In the genomic region with DNA sequence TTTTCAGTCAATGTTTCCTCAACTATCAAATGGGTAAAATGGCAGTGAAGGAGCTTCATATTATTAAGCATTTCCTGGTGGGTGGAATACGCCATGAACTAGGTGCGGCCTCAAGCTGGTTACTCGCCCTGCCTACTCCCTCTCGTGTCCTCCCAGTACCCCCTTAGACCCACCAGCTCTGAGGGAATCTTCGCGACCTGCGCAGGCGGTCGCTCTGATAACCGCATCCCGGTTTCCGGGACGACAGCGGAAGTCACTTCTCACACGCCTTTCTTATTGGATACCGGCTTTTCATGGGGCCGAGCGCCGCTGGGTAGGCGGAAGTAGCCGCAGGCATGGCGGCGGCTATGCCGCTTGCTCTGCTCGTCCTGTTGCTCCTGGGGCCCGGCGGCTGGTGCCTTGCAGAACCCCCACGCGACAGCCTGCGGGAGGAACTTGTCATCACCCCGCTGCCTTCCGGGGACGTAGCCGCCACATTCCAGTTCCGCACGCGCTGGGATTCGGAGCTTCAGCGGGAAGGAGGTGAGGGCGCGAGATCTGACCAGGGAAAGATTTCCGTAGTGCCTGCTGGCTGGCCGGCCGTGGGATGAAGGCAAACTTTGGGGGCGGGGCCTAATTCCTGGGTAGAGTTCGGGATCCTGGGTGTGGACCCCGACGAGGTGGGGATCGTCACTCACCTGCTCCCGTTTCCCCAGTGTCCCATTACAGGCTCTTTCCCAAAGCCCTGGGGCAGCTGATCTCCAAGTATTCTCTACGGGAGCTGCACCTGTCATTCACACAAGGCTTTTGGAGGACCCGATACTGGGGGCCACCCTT, we compare ENCODE assay signal across 8 cellular contexts. TPM values are rescaled to one million over a fixed set of nuclear protein-coding genes. Genes with fewer than 3 reads are reported as not detected.
DNase-seq lines count a peak whose midpoint lies in the region; FAIRE-seq and TF ChIP-seq lines count a peak whose summit lies in the region.

A gene (plus strand): TSS at position 320 of the 816 bp plus-strand sequence. CDS start 16 bp downstream, at position 336.

- H3K9me3 ChIP-seq in stomach = no peaks in the 10 kb centered on the region

- peaks cover 26 to 42% (median 35%) of the 10 kb centered on the region in 4 donors for H3K36me3 ChIP-seq in stomach

- no peaks in the 10 kb centered on the region for H3K9me3 Mint-ChIP-seq in neural crest cell

- peak; percentile 92 for DNase-seq in ELR (ENCODE audit: low read depth)
- peak; percentile 77 for DNase-seq in H54 (ENCODE audit: insufficient read length, low spot score)
- DNase-seq in M059J (ENCODE audit: low read depth) = peak; percentile 93
- peak; percentile 72 for DNase-seq in SIG-M5 (lab: John Stamatoyannopoulos, UW)
- peak; percentile 97 for DNase-seq in activated effector memory CD4-positive, alpha-beta T cell treated with anti-CD3 and anti-CD28 coated beads, Interleukin-2, amount 50 U/mL, for 16 hours
- DNase-seq in fibroblast of villous mesenchyme (ENCODE audit: low read depth) = peak; percentile 81
- DNase-seq in neural crest cell (ENCODE audit: low read depth, low spot score) = peak; percentile 68
- DNase-seq in stomach = peak; percentile 89

- peaks cover 36 to 48% (median 43%) of the 10 kb centered on the region in 4 donors for H3K4me1 ChIP-seq in stomach

- H3K27me3 Mint-ChIP-seq in neural crest cell (ENCODE audit: low read depth) = no peaks in the 10 kb centered on the region

- H3K4me3 ChIP-seq in fibroblast of villous mesenchyme (ENCODE audit: low read depth, low read length) (peak within 1 kb of the TSS; percentile 98), stomach (peak within 1 kb of the TSS; percentile 81 to 97 (median 85))

- no peak for TF ChIP-seq CTCF in fibroblast of villous mesenchyme (IDR thresholded peaks at IDR 0.05; ENCODE audit: insufficient read depth, low read depth, low read length)
- TF ChIP-seq CTCF in neural crest cell (conservative IDR thresholded peaks at IDR 0.05) = no peak
- TF ChIP-seq CTCF in stomach (IDR thresholded peaks at IDR 0.05) = peak in 1 of 7 experiments; percentile 8

- WGBS in stomach, 5 donors = 0% methylated on average over 23 to 52 of the region's 52 CpGs

- peaks cover 19% of the 10 kb centered on the region for H3K4me1 Mint-ChIP-seq in neural crest cell

- intact Hi-C loops in stomach (cut with DNase I; ENCODE audit: low total_unique reads) = no loop called here

- no peak for FAIRE-seq in H54 (lab: Jason Lieb, UNC)

- no peak for TF ChIP-seq EP300 in stomach (IDR thresholded peaks at IDR 0.05)

- peaks cover 3% of the 10 kb centered on the region for H3K36me3 Mint-ChIP-seq in neural crest cell (ENCODE audit: low read depth)

- peak within 1 kb of the TSS; percentile 93 for H3K27ac Mint-ChIP-seq in neural crest cell (ENCODE audit: unreplicated experiment)

- H3K4me3 Mint-ChIP-seq in neural crest cell = peak within 1 kb of the TSS; percentile 99

- peak; percentile 90 for TF ChIP-seq POLR2A in H54 (IDR thresholded peaks at IDR 0.05; ENCODE audit: low read depth, low read length)
- TF ChIP-seq POLR2A in stomach (IDR thresholded peaks at IDR 0.05) = peak in 2 of 4 donors; percentile 42 to 87

- H3K27me3 ChIP-seq in stomach = no peaks in the 10 kb centered on the region

- peak within 1 kb of the TSS; percentile 88 to 91 (median 89) for H3K27ac ChIP-seq in stomach

RNA-seq across cellular contexts. Expression of the gene that starts here (rescaled TPM):
- total RNA-seq in M059J (2014; rRNA removed; shearing (Covaris generic)) = 250 and 270 TPM in 2 replicates
- total RNA-seq in fibroblast of villous mesenchyme = 27.7 and 28.1 TPM in 2 replicates
- total RNA-seq in neural crest cell = 64.8 and 67.4 TPM in 2 replicates
- total RNA-seq in stomach = 100 to 1,000 TPM in 2 of 5 donors, 10 to 100 TPM in 3; 22.6 to 137 (median 87.2) TPM
- 10 to 100 TPM; 30.5 to 72.5 (median 45.0) TPM for polyA plus RNA-seq in stomach

Comparison
In these comparisons a context has a peak if more than half of its experiments do, and no peak if none do; other contexts are left out.
1. Peak in every context shown above with its lines: DNase-seq, H3K4me3 ChIP-seq and H3K27ac ChIP-seq.